ENCODE assay signal across 1 cellular context in the genomic region with DNA sequence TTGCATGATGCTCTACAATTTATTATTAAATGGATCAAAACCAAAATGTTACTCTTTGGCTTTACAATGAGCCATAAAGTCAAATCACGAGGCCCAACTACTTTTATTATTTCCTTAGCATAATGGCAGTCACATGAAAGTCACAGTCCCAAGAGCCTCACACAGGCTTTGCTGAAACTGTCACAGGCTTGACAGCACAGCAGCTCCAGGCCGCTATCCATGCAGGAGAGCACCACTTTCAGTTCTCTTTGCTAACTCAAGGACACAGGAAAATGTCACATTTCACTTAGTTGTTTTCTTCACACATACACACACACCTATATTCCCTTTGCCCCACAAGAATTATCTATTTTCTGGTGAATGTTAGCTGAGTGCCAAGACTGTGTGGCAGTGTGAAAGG.
TF ChIP-seq lines count a peak whose summit lies in the region.

No MANE protein-coding gene starts in this region.

TF ChIP-seq in GM12878, 131 proteins besides CTCF, POLR2A, EP300 and RAD21 (continued from another document and continues in another):
- TF ChIP-seq, protein P1, sequence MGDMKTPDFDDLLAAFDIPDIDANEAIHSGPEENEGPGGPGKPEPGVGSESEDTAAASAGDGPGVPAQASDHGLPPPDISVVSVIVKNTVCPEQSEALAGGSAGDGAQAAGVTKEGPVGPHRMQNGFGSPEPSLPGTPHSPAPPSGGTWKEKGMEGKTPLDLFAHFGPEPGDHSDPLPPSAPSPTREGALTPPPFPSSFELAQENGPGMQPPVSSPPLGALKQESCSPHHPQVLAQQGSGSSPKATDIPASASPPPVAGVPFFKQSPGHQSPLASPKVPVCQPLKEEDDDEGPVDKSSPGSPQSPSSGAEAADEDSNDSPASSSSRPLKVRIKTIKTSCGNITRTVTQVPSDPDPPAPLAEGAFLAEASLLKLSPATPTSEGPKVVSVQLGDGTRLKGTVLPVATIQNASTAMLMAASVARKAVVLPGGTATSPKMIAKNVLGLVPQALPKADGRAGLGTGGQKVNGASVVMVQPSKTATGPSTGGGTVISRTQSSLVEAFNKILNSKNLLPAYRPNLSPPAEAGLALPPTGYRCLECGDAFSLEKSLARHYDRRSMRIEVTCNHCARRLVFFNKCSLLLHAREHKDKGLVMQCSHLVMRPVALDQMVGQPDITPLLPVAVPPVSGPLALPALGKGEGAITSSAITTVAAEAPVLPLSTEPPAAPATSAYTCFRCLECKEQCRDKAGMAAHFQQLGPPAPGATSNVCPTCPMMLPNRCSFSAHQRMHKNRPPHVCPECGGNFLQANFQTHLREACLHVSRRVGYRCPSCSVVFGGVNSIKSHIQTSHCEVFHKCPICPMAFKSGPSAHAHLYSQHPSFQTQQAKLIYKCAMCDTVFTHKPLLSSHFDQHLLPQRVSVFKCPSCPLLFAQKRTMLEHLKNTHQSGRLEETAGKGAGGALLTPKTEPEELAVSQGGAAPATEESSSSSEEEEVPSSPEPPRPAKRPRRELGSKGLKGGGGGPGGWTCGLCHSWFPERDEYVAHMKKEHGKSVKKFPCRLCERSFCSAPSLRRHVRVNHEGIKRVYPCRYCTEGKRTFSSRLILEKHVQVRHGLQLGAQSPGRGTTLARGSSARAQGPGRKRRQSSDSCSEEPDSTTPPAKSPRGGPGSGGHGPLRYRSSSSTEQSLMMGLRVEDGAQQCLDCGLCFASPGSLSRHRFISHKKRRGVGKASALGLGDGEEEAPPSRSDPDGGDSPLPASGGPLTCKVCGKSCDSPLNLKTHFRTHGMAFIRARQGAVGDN (IDR thresholded peaks at IDR 0.05) = peak; percentile 76
- TF ChIP-seq PML (IDR thresholded peaks at IDR 0.05; ENCODE audit: low read length) = no peak
- TF ChIP-seq, protein P2, sequence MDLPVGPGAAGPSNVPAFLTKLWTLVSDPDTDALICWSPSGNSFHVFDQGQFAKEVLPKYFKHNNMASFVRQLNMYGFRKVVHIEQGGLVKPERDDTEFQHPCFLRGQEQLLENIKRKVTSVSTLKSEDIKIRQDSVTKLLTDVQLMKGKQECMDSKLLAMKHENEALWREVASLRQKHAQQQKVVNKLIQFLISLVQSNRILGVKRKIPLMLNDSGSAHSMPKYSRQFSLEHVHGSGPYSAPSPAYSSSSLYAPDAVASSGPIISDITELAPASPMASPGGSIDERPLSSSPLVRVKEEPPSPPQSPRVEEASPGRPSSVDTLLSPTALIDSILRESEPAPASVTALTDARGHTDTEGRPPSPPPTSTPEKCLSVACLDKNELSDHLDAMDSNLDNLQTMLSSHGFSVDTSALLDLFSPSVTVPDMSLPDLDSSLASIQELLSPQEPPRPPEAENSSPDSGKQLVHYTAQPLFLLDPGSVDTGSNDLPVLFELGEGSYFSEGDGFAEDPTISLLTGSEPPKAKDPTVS (IDR thresholded peaks at IDR 0.05; ENCODE audit: low read depth, low read length) = no peak
- TF ChIP-seq, protein P3, sequence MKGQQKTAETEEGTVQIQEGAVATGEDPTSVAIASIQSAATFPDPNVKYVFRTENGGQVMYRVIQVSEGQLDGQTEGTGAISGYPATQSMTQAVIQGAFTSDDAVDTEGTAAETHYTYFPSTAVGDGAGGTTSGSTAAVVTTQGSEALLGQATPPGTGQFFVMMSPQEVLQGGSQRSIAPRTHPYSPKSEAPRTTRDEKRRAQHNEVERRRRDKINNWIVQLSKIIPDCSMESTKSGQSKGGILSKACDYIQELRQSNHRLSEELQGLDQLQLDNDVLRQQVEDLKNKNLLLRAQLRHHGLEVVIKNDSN (IDR thresholded peaks at IDR 0.05; ENCODE audit: borderline replicate concordance, extremely low read length, insufficient read depth, low read depth, low read length) = no peak
- TF ChIP-seq, protein P4, sequence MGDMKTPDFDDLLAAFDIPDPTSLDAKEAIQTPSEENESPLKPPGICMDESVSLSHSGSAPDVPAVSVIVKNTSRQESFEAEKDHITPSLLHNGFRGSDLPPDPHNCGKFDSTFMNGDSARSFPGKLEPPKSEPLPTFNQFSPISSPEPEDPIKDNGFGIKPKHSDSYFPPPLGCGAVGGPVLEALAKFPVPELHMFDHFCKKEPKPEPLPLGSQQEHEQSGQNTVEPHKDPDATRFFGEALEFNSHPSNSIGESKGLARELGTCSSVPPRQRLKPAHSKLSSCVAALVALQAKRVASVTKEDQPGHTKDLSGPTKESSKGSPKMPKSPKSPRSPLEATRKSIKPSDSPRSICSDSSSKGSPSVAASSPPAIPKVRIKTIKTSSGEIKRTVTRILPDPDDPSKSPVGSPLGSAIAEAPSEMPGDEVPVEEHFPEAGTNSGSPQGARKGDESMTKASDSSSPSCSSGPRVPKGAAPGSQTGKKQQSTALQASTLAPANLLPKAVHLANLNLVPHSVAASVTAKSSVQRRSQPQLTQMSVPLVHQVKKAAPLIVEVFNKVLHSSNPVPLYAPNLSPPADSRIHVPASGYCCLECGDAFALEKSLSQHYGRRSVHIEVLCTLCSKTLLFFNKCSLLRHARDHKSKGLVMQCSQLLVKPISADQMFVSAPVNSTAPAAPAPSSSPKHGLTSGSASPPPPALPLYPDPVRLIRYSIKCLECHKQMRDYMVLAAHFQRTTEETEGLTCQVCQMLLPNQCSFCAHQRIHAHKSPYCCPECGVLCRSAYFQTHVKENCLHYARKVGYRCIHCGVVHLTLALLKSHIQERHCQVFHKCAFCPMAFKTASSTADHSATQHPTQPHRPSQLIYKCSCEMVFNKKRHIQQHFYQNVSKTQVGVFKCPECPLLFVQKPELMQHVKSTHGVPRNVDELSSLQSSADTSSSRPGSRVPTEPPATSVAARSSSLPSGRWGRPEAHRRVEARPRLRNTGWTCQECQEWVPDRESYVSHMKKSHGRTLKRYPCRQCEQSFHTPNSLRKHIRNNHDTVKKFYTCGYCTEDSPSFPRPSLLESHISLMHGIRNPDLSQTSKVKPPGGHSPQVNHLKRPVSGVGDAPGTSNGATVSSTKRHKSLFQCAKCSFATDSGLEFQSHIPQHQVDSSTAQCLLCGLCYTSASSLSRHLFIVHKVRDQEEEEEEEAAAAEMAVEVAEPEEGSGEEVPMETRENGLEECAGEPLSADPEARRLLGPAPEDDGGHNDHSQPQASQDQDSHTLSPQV (IDR thresholded peaks at IDR 0.05) = no peak
- TF ChIP-seq, protein P5, sequence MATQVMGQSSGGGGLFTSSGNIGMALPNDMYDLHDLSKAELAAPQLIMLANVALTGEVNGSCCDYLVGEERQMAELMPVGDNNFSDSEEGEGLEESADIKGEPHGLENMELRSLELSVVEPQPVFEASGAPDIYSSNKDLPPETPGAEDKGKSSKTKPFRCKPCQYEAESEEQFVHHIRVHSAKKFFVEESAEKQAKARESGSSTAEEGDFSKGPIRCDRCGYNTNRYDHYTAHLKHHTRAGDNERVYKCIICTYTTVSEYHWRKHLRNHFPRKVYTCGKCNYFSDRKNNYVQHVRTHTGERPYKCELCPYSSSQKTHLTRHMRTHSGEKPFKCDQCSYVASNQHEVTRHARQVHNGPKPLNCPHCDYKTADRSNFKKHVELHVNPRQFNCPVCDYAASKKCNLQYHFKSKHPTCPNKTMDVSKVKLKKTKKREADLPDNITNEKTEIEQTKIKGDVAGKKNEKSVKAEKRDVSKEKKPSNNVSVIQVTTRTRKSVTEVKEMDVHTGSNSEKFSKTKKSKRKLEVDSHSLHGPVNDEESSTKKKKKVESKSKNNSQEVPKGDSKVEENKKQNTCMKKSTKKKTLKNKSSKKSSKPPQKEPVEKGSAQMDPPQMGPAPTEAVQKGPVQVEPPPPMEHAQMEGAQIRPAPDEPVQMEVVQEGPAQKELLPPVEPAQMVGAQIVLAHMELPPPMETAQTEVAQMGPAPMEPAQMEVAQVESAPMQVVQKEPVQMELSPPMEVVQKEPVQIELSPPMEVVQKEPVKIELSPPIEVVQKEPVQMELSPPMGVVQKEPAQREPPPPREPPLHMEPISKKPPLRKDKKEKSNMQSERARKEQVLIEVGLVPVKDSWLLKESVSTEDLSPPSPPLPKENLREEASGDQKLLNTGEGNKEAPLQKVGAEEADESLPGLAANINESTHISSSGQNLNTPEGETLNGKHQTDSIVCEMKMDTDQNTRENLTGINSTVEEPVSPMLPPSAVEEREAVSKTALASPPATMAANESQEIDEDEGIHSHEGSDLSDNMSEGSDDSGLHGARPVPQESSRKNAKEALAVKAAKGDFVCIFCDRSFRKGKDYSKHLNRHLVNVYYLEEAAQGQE (IDR thresholded peaks at IDR 0.05; ENCODE audit: low read depth, low read length) = no peak
- TF ChIP-seq, protein P6, sequence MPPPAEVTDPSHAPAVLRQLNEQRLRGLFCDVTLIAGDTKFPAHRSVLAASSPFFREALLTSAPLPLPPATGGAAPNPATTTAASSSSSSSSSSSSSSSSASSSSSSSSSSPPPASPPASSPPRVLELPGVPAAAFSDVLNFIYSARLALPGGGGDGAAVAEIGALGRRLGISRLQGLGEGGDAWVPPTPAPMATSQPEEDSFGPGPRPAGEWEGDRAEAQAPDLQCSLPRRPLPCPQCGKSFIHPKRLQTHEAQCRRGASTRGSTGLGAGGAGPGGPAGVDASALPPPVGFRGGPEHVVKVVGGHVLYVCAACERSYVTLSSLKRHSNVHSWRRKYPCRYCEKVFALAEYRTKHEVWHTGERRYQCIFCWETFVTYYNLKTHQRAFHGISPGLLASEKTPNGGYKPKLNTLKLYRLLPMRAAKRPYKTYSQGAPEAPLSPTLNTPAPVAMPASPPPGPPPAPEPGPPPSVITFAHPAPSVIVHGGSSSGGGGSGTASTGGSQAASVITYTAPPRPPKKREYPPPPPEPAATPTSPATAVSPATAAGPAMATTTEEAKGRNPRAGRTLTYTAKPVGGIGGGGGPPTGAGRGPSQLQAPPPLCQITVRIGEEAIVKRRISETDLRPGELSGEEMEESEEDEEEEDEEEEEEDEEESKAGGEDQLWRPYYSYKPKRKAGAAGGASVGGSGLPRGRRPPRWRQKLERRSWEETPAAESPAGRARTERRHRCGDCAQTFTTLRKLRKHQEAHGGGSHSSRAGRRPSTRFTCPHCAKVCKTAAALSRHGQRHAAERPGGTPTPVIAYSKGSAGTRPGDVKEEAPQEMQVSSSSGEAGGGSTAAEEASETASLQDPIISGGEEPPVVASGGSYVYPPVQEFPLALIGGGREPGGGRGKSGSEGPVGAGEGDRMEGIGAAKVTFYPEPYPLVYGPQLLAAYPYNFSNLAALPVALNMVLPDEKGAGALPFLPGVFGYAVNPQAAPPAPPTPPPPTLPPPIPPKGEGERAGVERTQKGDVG (CRISPR knock-in tag; IDR thresholded peaks at IDR 0.05) = no peak
- TF ChIP-seq TCF3 (IDR thresholded peaks at IDR 0.05; ENCODE audit: borderline replicate concordance, insufficient read depth, low read depth, low read length) = no peak
- no peak for TF ChIP-seq ESRRA (IDR thresholded peaks at IDR 0.05; ENCODE audit: low read length)
- no peak for TF ChIP-seq CBFB (IDR thresholded peaks at IDR 0.05; ENCODE audit: low read depth)
- TF ChIP-seq, protein P7, sequence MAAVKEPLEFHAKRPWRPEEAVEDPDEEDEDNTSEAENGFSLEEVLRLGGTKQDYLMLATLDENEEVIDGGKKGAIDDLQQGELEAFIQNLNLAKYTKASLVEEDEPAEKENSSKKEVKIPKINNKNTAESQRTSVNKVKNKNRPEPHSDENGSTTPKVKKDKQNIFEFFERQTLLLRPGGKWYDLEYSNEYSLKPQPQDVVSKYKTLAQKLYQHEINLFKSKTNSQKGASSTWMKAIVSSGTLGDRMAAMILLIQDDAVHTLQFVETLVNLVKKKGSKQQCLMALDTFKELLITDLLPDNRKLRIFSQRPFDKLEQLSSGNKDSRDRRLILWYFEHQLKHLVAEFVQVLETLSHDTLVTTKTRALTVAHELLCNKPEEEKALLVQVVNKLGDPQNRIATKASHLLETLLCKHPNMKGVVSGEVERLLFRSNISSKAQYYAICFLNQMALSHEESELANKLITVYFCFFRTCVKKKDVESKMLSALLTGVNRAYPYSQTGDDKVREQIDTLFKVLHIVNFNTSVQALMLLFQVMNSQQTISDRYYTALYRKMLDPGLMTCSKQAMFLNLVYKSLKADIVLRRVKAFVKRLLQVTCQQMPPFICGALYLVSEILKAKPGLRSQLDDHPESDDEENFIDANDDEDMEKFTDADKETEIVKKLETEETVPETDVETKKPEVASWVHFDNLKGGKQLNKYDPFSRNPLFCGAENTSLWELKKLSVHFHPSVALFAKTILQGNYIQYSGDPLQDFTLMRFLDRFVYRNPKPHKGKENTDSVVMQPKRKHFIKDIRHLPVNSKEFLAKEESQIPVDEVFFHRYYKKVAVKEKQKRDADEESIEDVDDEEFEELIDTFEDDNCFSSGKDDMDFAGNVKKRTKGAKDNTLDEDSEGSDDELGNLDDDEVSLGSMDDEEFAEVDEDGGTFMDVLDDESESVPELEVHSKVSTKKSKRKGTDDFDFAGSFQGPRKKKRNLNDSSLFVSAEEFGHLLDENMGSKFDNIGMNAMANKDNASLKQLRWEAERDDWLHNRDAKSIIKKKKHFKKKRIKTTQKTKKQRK (IDR thresholded peaks at IDR 0.05; ENCODE audit: low read depth, low read length) = no peak
- TF ChIP-seq SMAD5 (IDR thresholded peaks at IDR 0.05; ENCODE audit: low read depth) = no peak
- no peak for TF ChIP-seq SIN3A (IDR thresholded peaks at IDR 0.05; ENCODE audit: low read depth, low read length)
- no peak for TF ChIP-seq EZH2 (IDR thresholded peaks at IDR 0.05; ENCODE audit: borderline replicate concordance, control insufficient read depth, low read depth, low read length)
- TF ChIP-seq CHD4 (IDR thresholded peaks at IDR 0.05) = no peak
- no peak for TF ChIP-seq SUPT20H (IDR thresholded peaks at IDR 0.05; ENCODE audit: borderline replicate concordance, control insufficient read depth, low read depth, low read length)
- TF ChIP-seq TARDBP (IDR thresholded peaks at IDR 0.05; ENCODE audit: borderline replicate concordance) = no peak
- peak; percentile 72; the same call in 1 of the 2 replicates for TF ChIP-seq SPI1 (IDR thresholded peaks at IDR 0.05; ENCODE audit: borderline replicate concordance, insufficient read depth, low read depth, low read length)
- TF ChIP-seq, protein P8, sequence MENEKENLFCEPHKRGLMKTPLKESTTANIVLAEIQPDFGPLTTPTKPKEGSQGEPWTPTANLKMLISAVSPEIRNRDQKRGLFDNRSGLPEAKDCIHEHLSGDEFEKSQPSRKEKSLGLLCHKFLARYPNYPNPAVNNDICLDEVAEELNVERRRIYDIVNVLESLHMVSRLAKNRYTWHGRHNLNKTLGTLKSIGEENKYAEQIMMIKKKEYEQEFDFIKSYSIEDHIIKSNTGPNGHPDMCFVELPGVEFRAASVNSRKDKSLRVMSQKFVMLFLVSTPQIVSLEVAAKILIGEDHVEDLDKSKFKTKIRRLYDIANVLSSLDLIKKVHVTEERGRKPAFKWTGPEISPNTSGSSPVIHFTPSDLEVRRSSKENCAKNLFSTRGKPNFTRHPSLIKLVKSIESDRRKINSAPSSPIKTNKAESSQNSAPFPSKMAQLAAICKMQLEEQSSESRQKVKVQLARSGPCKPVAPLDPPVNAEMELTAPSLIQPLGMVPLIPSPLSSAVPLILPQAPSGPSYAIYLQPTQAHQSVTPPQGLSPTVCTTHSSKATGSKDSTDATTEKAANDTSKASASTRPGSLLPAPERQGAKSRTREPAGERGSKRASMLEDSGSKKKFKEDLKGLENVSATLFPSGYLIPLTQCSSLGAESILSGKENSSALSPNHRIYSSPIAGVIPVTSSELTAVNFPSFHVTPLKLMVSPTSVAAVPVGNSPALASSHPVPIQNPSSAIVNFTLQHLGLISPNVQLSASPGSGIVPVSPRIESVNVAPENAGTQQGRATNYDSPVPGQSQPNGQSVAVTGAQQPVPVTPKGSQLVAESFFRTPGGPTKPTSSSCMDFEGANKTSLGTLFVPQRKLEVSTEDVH (IDR thresholded peaks at IDR 0.05; ENCODE audit: low read depth, partially characterized antibody) = no peak
- TF ChIP-seq ZNF207 (IDR thresholded peaks at IDR 0.05; ENCODE audit: borderline replicate concordance) = no peak
- TF ChIP-seq GABPA (IDR thresholded peaks at IDR 0.05; ENCODE audit: low read depth) = no peak
- peak; percentile 74 for TF ChIP-seq EED (IDR thresholded peaks at IDR 0.05; ENCODE audit: low read depth)
- no peak for TF ChIP-seq NRF1 (conservative IDR thresholded peaks at IDR 0.05; ENCODE audit: low read depth, low read length)
- TF ChIP-seq NR2C1 (IDR thresholded peaks at IDR 0.05) = no peak
- TF ChIP-seq RFX5 (IDR thresholded peaks at IDR 0.05; ENCODE audit: low read depth, low read length) = no peak
- TF ChIP-seq JUNB (IDR thresholded peaks at IDR 0.05) = no peak
